Comparison of ENCODE assay signal across 1 cellular context in genomic region chr1:201511396-201511795, GRCh38.
TF ChIP-seq lines count a peak whose summit lies in the region.

No MANE protein-coding gene starts in this region.

TF ChIP-seq in GM12878, 131 proteins besides CTCF, POLR2A, EP300 and RAD21:
- TF ChIP-seq SRF (IDR thresholded peaks at IDR 0.05; ENCODE audit: low read depth in 2 of 2, low read length in 2 of 2) (no peak), POU2F2 (IDR thresholded peaks at IDR 0.05; ENCODE audit: borderline replicate concordance, low read depth, low read length) (no peak), ATF2 (IDR thresholded peaks at IDR 0.05; ENCODE audit: low read length) (no peak), CHD2 (IDR thresholded peaks at IDR 0.05; ENCODE audit: borderline replicate concordance, low read depth, low read length) (no peak), FOXM1 (IDR thresholded peaks at IDR 0.05; ENCODE audit: low read depth, low read length) (no peak), YY1 (IDR thresholded peaks at IDR 0.05; ENCODE audit: low read depth, low read length) (no peak), BMI1 (IDR thresholded peaks at IDR 0.05; ENCODE audit: borderline replicate concordance) (no peak)
- TF ChIP-seq, protein P1, sequence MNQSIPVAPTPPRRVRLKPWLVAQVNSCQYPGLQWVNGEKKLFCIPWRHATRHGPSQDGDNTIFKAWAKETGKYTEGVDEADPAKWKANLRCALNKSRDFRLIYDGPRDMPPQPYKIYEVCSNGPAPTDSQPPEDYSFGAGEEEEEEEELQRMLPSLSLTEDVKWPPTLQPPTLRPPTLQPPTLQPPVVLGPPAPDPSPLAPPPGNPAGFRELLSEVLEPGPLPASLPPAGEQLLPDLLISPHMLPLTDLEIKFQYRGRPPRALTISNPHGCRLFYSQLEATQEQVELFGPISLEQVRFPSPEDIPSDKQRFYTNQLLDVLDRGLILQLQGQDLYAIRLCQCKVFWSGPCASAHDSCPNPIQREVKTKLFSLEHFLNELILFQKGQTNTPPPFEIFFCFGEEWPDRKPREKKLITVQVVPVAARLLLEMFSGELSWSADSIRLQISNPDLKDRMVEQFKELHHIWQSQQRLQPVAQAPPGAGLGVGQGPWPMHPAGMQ (IDR thresholded peaks at IDR 0.05; ENCODE audit: borderline replicate concordance): no peak
